1 cellular context compared by ENCODE assay signal in genomic region chr4:23889814-23890269, GRCh38.
TF ChIP-seq lines count a peak whose summit lies in the region.

PPARGC1A (minus strand) TSS chr4:23890047; CDS start chr4:23889957, 90 bp downstream.

TF ChIP-seq in HepG2, 621 proteins besides CTCF, POLR2A, EP300 and RAD21 (continued from another document and continues in another):
- TF ChIP-seq, protein P1, sequence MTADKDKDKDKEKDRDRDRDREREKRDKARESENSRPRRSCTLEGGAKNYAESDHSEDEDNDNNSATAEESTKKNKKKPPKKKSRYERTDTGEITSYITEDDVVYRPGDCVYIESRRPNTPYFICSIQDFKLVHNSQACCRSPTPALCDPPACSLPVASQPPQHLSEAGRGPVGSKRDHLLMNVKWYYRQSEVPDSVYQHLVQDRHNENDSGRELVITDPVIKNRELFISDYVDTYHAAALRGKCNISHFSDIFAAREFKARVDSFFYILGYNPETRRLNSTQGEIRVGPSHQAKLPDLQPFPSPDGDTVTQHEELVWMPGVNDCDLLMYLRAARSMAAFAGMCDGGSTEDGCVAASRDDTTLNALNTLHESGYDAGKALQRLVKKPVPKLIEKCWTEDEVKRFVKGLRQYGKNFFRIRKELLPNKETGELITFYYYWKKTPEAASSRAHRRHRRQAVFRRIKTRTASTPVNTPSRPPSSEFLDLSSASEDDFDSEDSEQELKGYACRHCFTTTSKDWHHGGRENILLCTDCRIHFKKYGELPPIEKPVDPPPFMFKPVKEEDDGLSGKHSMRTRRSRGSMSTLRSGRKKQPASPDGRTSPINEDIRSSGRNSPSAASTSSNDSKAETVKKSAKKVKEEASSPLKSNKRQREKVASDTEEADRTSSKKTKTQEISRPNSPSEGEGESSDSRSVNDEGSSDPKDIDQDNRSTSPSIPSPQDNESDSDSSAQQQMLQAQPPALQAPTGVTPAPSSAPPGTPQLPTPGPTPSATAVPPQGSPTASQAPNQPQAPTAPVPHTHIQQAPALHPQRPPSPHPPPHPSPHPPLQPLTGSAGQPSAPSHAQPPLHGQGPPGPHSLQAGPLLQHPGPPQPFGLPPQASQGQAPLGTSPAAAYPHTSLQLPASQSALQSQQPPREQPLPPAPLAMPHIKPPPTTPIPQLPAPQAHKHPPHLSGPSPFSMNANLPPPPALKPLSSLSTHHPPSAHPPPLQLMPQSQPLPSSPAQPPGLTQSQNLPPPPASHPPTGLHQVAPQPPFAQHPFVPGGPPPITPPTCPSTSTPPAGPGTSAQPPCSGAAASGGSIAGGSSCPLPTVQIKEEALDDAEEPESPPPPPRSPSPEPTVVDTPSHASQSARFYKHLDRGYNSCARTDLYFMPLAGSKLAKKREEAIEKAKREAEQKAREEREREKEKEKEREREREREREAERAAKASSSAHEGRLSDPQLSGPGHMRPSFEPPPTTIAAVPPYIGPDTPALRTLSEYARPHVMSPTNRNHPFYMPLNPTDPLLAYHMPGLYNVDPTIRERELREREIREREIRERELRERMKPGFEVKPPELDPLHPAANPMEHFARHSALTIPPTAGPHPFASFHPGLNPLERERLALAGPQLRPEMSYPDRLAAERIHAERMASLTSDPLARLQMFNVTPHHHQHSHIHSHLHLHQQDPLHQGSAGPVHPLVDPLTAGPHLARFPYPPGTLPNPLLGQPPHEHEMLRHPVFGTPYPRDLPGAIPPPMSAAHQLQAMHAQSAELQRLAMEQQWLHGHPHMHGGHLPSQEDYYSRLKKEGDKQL (CRISPR knock-in tag; IDR thresholded peaks at IDR 0.05; ENCODE audit: low read depth), result no peak
- TF ChIP-seq, protein P2, sequence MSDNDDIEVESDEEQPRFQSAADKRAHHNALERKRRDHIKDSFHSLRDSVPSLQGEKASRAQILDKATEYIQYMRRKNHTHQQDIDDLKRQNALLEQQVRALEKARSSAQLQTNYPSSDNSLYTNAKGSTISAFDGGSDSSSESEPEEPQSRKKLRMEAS (IDR thresholded peaks at IDR 0.05), result peak; percentile 64; the same call in 1 of the 2 replicates
- TF ChIP-seq REXO4 (CRISPR knock-in tag; IDR thresholded peaks at IDR 0.05; ENCODE audit: borderline replicate concordance) (no peak), ZNF652 (CRISPR knock-in tag; IDR thresholded peaks at IDR 0.05; ENCODE audit: borderline replicate concordance, low read depth) (peak; percentile 56), ZNF235 (CRISPR knock-in tag; IDR thresholded peaks at IDR 0.05; ENCODE audit: borderline replicate concordance) (no peak), SAFB2 (CRISPR knock-in tag; IDR thresholded peaks at IDR 0.05; ENCODE audit: borderline replicate concordance, low read depth) (no peak), ZNF768 (CRISPR knock-in tag; IDR thresholded peaks at IDR 0.05) (no peak), ZFP41 (CRISPR knock-in tag; IDR thresholded peaks at IDR 0.05; ENCODE audit: borderline replicate concordance) (no peak), ZNF251 (CRISPR knock-in tag; IDR thresholded peaks at IDR 0.05) (no peak), ZBTB14 (CRISPR knock-in tag; IDR thresholded peaks at IDR 0.05) (no peak), ZNF674 (CRISPR knock-in tag; IDR thresholded peaks at IDR 0.05; ENCODE audit: low read depth) (no peak), CENPBD1 (CRISPR knock-in tag; IDR thresholded peaks at IDR 0.05; ENCODE audit: borderline replicate concordance, low read depth) (no peak), DNMT3B (CRISPR knock-in tag; conservative IDR thresholded peaks at IDR 0.05) (no peak), ZFP36L1 (CRISPR knock-in tag; IDR thresholded peaks at IDR 0.05) (no peak), ZNF275 (CRISPR knock-in tag; IDR thresholded peaks at IDR 0.05; ENCODE audit: borderline replicate concordance) (no peak), PREB (CRISPR knock-in tag; IDR thresholded peaks at IDR 0.05) (no peak), ZNF331 (CRISPR knock-in tag; IDR thresholded peaks at IDR 0.05) (0 out of 2 replicates have a peak, but pooled peaks have one; percentile 62), MLLT10 (CRISPR knock-in tag; IDR thresholded peaks at IDR 0.05) (no peak), ZFYVE20 (CRISPR knock-in tag; IDR thresholded peaks at IDR 0.05; ENCODE audit: borderline replicate concordance, low read depth) (no peak), HNF1A (IDR thresholded peaks at IDR 0.05; ENCODE audit: low read depth) (no peak), HNF1A (CRISPR knock-in tag; IDR thresholded peaks at IDR 0.05; ENCODE audit: borderline replicate concordance) (no peak)
- TF ChIP-seq, protein P3, sequence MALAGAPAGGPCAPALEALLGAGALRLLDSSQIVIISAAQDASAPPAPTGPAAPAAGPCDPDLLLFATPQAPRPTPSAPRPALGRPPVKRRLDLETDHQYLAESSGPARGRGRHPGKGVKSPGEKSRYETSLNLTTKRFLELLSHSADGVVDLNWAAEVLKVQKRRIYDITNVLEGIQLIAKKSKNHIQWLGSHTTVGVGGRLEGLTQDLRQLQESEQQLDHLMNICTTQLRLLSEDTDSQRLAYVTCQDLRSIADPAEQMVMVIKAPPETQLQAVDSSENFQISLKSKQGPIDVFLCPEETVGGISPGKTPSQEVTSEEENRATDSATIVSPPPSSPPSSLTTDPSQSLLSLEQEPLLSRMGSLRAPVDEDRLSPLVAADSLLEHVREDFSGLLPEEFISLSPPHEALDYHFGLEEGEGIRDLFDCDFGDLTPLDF (CRISPR knock-in tag; IDR thresholded peaks at IDR 0.05), result no peak
- TF ChIP-seq, protein P4, sequence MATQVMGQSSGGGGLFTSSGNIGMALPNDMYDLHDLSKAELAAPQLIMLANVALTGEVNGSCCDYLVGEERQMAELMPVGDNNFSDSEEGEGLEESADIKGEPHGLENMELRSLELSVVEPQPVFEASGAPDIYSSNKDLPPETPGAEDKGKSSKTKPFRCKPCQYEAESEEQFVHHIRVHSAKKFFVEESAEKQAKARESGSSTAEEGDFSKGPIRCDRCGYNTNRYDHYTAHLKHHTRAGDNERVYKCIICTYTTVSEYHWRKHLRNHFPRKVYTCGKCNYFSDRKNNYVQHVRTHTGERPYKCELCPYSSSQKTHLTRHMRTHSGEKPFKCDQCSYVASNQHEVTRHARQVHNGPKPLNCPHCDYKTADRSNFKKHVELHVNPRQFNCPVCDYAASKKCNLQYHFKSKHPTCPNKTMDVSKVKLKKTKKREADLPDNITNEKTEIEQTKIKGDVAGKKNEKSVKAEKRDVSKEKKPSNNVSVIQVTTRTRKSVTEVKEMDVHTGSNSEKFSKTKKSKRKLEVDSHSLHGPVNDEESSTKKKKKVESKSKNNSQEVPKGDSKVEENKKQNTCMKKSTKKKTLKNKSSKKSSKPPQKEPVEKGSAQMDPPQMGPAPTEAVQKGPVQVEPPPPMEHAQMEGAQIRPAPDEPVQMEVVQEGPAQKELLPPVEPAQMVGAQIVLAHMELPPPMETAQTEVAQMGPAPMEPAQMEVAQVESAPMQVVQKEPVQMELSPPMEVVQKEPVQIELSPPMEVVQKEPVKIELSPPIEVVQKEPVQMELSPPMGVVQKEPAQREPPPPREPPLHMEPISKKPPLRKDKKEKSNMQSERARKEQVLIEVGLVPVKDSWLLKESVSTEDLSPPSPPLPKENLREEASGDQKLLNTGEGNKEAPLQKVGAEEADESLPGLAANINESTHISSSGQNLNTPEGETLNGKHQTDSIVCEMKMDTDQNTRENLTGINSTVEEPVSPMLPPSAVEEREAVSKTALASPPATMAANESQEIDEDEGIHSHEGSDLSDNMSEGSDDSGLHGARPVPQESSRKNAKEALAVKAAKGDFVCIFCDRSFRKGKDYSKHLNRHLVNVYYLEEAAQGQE (IDR thresholded peaks at IDR 0.05; ENCODE audit: borderline replicate concordance in 1 of 2, low read depth in 1 of 2, low read length in 2 of 2), result no peak
- TF ChIP-seq, protein P5, sequence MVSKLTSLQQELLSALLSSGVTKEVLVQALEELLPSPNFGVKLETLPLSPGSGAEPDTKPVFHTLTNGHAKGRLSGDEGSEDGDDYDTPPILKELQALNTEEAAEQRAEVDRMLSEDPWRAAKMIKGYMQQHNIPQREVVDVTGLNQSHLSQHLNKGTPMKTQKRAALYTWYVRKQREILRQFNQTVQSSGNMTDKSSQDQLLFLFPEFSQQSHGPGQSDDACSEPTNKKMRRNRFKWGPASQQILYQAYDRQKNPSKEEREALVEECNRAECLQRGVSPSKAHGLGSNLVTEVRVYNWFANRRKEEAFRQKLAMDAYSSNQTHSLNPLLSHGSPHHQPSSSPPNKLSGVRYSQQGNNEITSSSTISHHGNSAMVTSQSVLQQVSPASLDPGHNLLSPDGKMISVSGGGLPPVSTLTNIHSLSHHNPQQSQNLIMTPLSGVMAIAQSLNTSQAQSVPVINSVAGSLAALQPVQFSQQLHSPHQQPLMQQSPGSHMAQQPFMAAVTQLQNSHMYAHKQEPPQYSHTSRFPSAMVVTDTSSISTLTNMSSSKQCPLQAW (CRISPR knock-in tag; IDR thresholded peaks at IDR 0.05), result no peak
- TF ChIP-seq, protein P6, sequence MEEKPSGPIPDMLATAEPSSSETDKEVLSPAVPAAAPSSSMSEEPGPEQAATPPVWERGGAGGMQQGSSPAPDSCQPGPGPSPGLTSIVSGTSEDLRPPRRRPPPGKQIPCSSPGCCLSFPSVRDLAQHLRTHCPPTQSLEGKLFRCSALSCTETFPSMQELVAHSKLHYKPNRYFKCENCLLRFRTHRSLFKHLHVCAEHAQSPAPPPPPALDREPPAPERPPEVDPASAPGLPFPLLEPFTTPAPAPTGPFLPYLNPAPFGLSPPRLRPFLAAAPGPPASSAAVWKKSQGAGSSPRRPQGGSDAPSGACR (CRISPR knock-in tag; IDR thresholded peaks at IDR 0.05), result no peak
- TF ChIP-seq, protein P7, sequence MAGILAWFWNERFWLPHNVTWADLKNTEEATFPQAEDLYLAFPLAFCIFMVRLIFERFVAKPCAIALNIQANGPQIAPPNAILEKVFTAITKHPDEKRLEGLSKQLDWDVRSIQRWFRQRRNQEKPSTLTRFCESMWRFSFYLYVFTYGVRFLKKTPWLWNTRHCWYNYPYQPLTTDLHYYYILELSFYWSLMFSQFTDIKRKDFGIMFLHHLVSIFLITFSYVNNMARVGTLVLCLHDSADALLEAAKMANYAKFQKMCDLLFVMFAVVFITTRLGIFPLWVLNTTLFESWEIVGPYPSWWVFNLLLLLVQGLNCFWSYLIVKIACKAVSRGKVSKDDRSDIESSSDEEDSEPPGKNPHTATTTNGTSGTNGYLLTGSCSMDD (CRISPR knock-in tag; IDR thresholded peaks at IDR 0.05), result no peak
- TF ChIP-seq, protein P8, sequence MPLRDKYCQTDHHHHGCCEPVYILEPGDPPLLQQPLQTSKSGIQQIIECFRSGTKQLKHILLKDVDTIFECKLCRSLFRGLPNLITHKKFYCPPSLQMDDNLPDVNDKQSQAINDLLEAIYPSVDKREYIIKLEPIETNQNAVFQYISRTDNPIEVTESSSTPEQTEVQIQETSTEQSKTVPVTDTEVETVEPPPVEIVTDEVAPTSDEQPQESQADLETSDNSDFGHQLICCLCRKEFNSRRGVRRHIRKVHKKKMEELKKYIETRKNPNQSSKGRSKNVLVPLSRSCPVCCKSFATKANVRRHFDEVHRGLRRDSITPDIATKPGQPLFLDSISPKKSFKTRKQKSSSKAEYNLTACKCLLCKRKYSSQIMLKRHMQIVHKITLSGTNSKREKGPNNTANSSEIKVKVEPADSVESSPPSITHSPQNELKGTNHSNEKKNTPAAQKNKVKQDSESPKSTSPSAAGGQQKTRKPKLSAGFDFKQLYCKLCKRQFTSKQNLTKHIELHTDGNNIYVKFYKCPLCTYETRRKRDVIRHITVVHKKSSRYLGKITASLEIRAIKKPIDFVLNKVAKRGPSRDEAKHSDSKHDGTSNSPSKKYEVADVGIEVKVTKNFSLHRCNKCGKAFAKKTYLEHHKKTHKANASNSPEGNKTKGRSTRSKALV (CRISPR knock-in tag; IDR thresholded peaks at IDR 0.05), result no peak
